19 cellular contexts compared by ENCODE assay signal in the genomic region with DNA sequence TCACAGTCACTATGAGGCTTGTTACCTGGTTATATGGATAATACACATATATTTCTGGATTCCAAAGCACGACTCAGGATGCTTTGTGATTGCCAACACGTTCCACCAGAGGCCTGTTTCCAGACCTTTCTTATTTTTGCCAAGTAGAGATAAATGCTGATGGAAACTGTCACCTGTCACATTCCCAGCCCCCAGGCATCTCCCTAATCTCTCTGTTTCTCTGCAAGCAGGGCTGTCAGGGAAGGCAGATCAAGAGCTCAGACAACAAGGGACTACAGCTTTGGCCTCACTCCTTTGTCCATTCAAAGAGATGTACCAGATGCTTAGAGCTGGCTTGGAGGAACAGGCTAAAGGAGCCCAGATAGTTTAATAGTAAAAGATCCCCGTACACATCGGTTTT. TPM values are rescaled to one million over a fixed set of nuclear protein-coding genes. Genes with fewer than 3 reads are reported as not detected.
A peak's percentile ranks its signal among the peaks of the same experiment; 100 is the strongest.
DNase-seq lines count a peak whose midpoint lies in the region; ATAC-seq and TF ChIP-seq lines count a peak whose summit lies in the region.
"Had no signal": no experiment of that assay in that cellular context is flagged by ENCODE, and none has a peak within 500 bp of the region (broad histone marks: within the 10 kb centered on the region; RNA-seq: fewer than 3 reads in every experiment).

No MANE protein-coding gene starts in this region.

- TF ChIP-seq CTCF in cardiac muscle cell (IDR thresholded peaks at IDR 0.05; ENCODE audit: low read depth, low read length), result no peak
- TF ChIP-seq CTCF in smooth muscle cell (IDR thresholded peaks at IDR 0.05; ENCODE audit: borderline replicate concordance, insufficient read depth, poor library complexity, severe bottlenecking), result no peak
- no peak for TF ChIP-seq CTCF in gastroesophageal sphincter (IDR thresholded peaks at IDR 0.05)

- H3K23ac ChIP-seq in mesendoderm (ENCODE audit: low read length), result no peak overlapping the region

- no peak for TF ChIP-seq POLR2A in gastroesophageal sphincter (IDR thresholded peaks at IDR 0.05)

- no peak overlapping the region for H2AK5ac ChIP-seq in mesendoderm (ENCODE audit: low read length)

- no peaks in the 10 kb centered on the region for H3K36me3 ChIP-seq in cardiac muscle cell
- H3K36me3 ChIP-seq in mesendoderm (ENCODE audit: control insufficient read depth, insufficient read depth, low read length), result no peaks in the 10 kb centered on the region
- H3K36me3 ChIP-seq in smooth muscle cell (ENCODE audit: low read depth), result no peaks in the 10 kb centered on the region
- H3K36me3 ChIP-seq in gastroesophageal sphincter, result no peaks in the 10 kb centered on the region

- no peak overlapping the region for H3K4ac ChIP-seq in mesendoderm (ENCODE audit: low read depth, low read length)

- H2BK120ac ChIP-seq in mesendoderm (ENCODE audit: low read depth, low read length), result no peak overlapping the region

- ATAC-seq in Right ventricle myocardium inferior, result no peak
- ATAC-seq in SK-N-SH treated with all-trans-retinoic acid at 6 μM for 48 hours, result no peak; the same call in 2 of the 3 replicates
- ATAC-seq in gastroesophageal sphincter, result no peak
- ATAC-seq: HepG2 had no signal

- peak in 1 of 2 donors; percentile 16 for DNase-seq in cardiac muscle cell (ENCODE audit: low read depth in 1 of 2, low spot score in 1 of 2)
- no peak for DNase-seq in Right ventricle myocardium inferior (ENCODE audit: missing footprints)
- DNase-seq in mesendoderm, result peak; percentile 61
- DNase-seq in smooth muscle cell (lab: John Stamatoyannopoulos, UW; ENCODE audit: unreplicated experiment), result no peak
- DNase-seq in SIG-M5 treated with dmso at 0.1 percent for 504 hours (lab: John Stamatoyannopoulos, UW; ENCODE audit: unreplicated experiment), result no peak
- DNase-seq in activated T-cell treated with anti-CD3 and anti-CD28 coated beads, Interleukin-2, amount 50 U/mL, for 1 hour, result no peak
- DNase-seq: 8988T; C1 segment of cervical spinal cord; Calu3; CD4-positive, alpha-beta T cell; DMS 273 treated with DMSO at 0.1 percent for 48 hours; DMS79 treated with DMSO at 0.1 percent for 48 hours; EL; GDM1; HCEC 1CT; HFFc6 had no signal

- no CpG with 5 or more reads among the region's 4 CpGs for WGBS in mesendoderm (ENCODE audit: extremely low coverage, insufficient coverage, low lambda C conversion rate)
- WGBS in smooth muscle cell (ENCODE audit: low lambda C conversion rate), result 57% methylated on average over 4 of the region's 4 CpGs
- 44 to 56% methylated on average over 4 of the region's 4 CpGs for WGBS in gastroesophageal sphincter (ENCODE audit: low coverage in 1 of 2), 2 donors

- H3K27me3 ChIP-seq in cardiac muscle cell (no peaks in the 10 kb centered on the region), mesendoderm (ENCODE audit: insufficient read depth, low read length, poor library complexity) (no peaks in the 10 kb centered on the region), smooth muscle cell (ENCODE audit: low read depth) (no peaks in the 10 kb centered on the region), gastroesophageal sphincter (no peaks in the 10 kb centered on the region)

- no peaks in the 10 kb centered on the region for H3K9me3 ChIP-seq in cardiac muscle cell (ENCODE audit: low read depth)
- H3K9me3 ChIP-seq in smooth muscle cell (replicated peaks; ENCODE audit: low read depth), result no peaks in the 10 kb centered on the region
- no peaks in the 10 kb centered on the region for H3K9me3 ChIP-seq in gastroesophageal sphincter

- H3K9ac ChIP-seq in mesendoderm (ENCODE audit: low read length), result no peak overlapping the region
- H3K9ac ChIP-seq in smooth muscle cell (ENCODE audit: low read depth), result no peak overlapping the region

- no peak overlapping the region for H3K4me2 ChIP-seq in mesendoderm (ENCODE audit: low read length)
- H3K4me2 ChIP-seq in smooth muscle cell, result no peak overlapping the region

- H3K18ac ChIP-seq in mesendoderm (ENCODE audit: low read length), result no peak overlapping the region

- no peak overlapping the region for H2BK5ac ChIP-seq in mesendoderm (ENCODE audit: low read length)

- no peaks in the 10 kb centered on the region for H3F3A ChIP-seq in smooth muscle cell (ENCODE audit: low read depth)

- H3K4me1 ChIP-seq in cardiac muscle cell (ENCODE audit: low read depth), result peaks cover 13% of the 10 kb centered on the region
- H3K4me1 ChIP-seq in mesendoderm (ENCODE audit: control insufficient read depth, low read depth, low read length), result no peaks in the 10 kb centered on the region
- H3K4me1 ChIP-seq in smooth muscle cell (ENCODE audit: low read depth), result peaks cover 16% of the 10 kb centered on the region
- H3K4me1 ChIP-seq in gastroesophageal sphincter, result no peaks in the 10 kb centered on the region

- H4K5ac ChIP-seq in mesendoderm (ENCODE audit: low read length), result no peak overlapping the region

- no peak overlapping the region for H4K8ac ChIP-seq in mesendoderm (ENCODE audit: low read depth, low read length)

- peak overlapping the region; percentile 12 for H2AFZ ChIP-seq in smooth muscle cell (ENCODE audit: low read depth)

- no peak for TF ChIP-seq EP300 in gastroesophageal sphincter (IDR thresholded peaks at IDR 0.05)

- H3K27ac ChIP-seq in cardiac muscle cell (peak overlapping the region; percentile 63), mesendoderm (ENCODE audit: low read depth, low read length) (no peak overlapping the region), smooth muscle cell (ENCODE audit: low read depth) (no peak overlapping the region), gastroesophageal sphincter (no peak overlapping the region)

- no peaks in the 10 kb centered on the region for H3K79me1 ChIP-seq in mesendoderm (ENCODE audit: low read length)

- no peak overlapping the region for H3K56ac ChIP-seq in mesendoderm (ENCODE audit: low read length)

- no peak overlapping the region for H2BK15ac ChIP-seq in mesendoderm (replicated peaks; ENCODE audit: low read depth)

- no peak overlapping the region for H3K4me3 ChIP-seq in cardiac muscle cell
- no peak overlapping the region for H3K4me3 ChIP-seq in mesendoderm (ENCODE audit: low read length)
- no peak overlapping the region for H3K4me3 ChIP-seq in smooth muscle cell
- H3K4me3 ChIP-seq in gastroesophageal sphincter, result no peak overlapping the region

- intact Hi-C loops in Right ventricle myocardium inferior (cut with DNase I), result no loop called here

- H3K79me2 ChIP-seq in mesendoderm (ENCODE audit: control insufficient read depth, insufficient read depth, low read length) (no peaks in the 10 kb centered on the region), smooth muscle cell (ENCODE audit: low read depth) (no peaks in the 10 kb centered on the region)

- H4K20me1 ChIP-seq in smooth muscle cell (ENCODE audit: low read depth), result no peaks in the 10 kb centered on the region

TF ChIP-seq in SK-N-SH treated with all-trans-retinoic acid at 6 μM for 48 hours, 23 proteins besides CTCF, POLR2A, EP300 and RAD21 (continues in another document):
- no peak for TF ChIP-seq ZNF565 (CRISPR knock-in tag; conservative IDR thresholded peaks at IDR 0.05; ENCODE audit: low read depth)
- TF ChIP-seq TOX (CRISPR knock-in tag; IDR thresholded peaks at IDR 0.05; ENCODE audit: borderline replicate concordance), result no peak
- TF ChIP-seq RARB (CRISPR knock-in tag; IDR thresholded peaks at IDR 0.05), result no peak
- TF ChIP-seq CREB5 (CRISPR knock-in tag; IDR thresholded peaks at IDR 0.05; ENCODE audit: low read depth), result no peak
- no peak for TF ChIP-seq ZC3H10 (CRISPR knock-in tag; IDR thresholded peaks at IDR 0.05)
- TF ChIP-seq TCF4 (CRISPR knock-in tag; IDR thresholded peaks at IDR 0.05; ENCODE audit: borderline replicate concordance), result peak; percentile 64; the same call in 1 of the 2 replicates
- TF ChIP-seq, protein P1, sequence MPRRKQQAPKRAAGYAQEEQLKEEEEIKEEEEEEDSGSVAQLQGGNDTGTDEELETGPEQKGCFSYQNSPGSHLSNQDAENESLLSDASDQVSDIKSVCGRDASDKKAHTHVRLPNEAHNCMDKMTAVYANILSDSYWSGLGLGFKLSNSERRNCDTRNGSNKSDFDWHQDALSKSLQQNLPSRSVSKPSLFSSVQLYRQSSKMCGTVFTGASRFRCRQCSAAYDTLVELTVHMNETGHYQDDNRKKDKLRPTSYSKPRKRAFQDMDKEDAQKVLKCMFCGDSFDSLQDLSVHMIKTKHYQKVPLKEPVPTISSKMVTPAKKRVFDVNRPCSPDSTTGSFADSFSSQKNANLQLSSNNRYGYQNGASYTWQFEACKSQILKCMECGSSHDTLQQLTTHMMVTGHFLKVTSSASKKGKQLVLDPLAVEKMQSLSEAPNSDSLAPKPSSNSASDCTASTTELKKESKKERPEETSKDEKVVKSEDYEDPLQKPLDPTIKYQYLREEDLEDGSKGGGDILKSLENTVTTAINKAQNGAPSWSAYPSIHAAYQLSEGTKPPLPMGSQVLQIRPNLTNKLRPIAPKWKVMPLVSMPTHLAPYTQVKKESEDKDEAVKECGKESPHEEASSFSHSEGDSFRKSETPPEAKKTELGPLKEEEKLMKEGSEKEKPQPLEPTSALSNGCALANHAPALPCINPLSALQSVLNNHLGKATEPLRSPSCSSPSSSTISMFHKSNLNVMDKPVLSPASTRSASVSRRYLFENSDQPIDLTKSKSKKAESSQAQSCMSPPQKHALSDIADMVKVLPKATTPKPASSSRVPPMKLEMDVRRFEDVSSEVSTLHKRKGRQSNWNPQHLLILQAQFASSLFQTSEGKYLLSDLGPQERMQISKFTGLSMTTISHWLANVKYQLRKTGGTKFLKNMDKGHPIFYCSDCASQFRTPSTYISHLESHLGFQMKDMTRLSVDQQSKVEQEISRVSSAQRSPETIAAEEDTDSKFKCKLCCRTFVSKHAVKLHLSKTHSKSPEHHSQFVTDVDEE (CRISPR knock-in tag; IDR thresholded peaks at IDR 0.05), result peak; percentile 78; the same call in 1 of the 2 replicates
- no peak for TF ChIP-seq ARNTL (CRISPR knock-in tag; IDR thresholded peaks at IDR 0.05; ENCODE audit: borderline replicate concordance, low read depth)

RNA-seq across cellular contexts. Expression of gene DDHD1, which starts 21.8 kb away (rescaled TPM):
- total RNA-seq in cardiac muscle cell, result 13.2 and 25.9 TPM in 2 replicates
- 15.2 and 15.3 TPM in 2 replicates for polyA plus RNA-seq in cardiac muscle cell
- total RNA-seq in Right ventricle myocardium inferior, result 6.7 TPM
- 4.4 TPM for polyA plus RNA-seq in mesendoderm (2013, experiment 1 of 2)
- polyA plus RNA-seq in mesendoderm (2013, experiment 2 of 2), result 5.6 TPM
- 7.8 and 12.2 TPM in 2 replicates for total RNA-seq in smooth muscle cell
- polyA plus RNA-seq in smooth muscle cell, result 3.1 and 4.0 TPM in 2 replicates
- 10 to 100 TPM; 15.4 to 36.4 (median 20.7) TPM for total RNA-seq in gastroesophageal sphincter
